ENCODE assay signal across 31 cellular contexts in genomic region chr1:115130786-115131185, GRCh38.
"Had no signal": no experiment of that assay in that cellular context is flagged by ENCODE, and none has a peak within 500 bp of the region (broad histone marks: within the 10 kb centered on the region; RNA-seq: fewer than 3 reads in every experiment).

No MANE protein-coding gene starts in this region.

- H3K4me3 Mint-ChIP-seq: activated CD4-positive, alpha-beta memory T cell treated with anti-CD3 and anti-CD28 coated beads, Interleukin-2, amount 10 ng/mL, durations not matched to agents 7 days and 5 days; activated CD8-positive, alpha-beta memory T cell treated with anti-CD3 and anti-CD28 coated beads, Interleukin-2, amount 10 ng/mL, durations not matched to agents 7 days and 5 days; activated naive CD8-positive, alpha-beta T cell treated with anti-CD3 and anti-CD28 coated beads for 36 hours; IgD-negative memory B cell had no signal

- H3K27me3 ChIP-seq: body of pancreas, breast epithelium, SJCRH30 had no signal

- H3K36me3 Mint-ChIP-seq: activated CD8-positive, alpha-beta memory T cell treated with anti-CD3 and anti-CD28 coated beads, Interleukin-2, amount 10 ng/mL, durations not matched to agents 7 days and 5 days; activated naive CD8-positive, alpha-beta T cell treated with anti-CD3 and anti-CD28 coated beads for 36 hours; IgD-negative memory B cell had no signal

- H3K4me1 ChIP-seq: body of pancreas, breast epithelium had no signal

- H3K9me3 ChIP-seq: body of pancreas, breast epithelium, SJCRH30 had no signal

- DNase-seq: activated CD4-positive, alpha-beta memory T cell treated with anti-CD3 and anti-CD28 coated beads, Interleukin-2, amount 10 ng/mL, durations not matched to agents 7 days and 5 days; activated CD4-positive, alpha-beta T cell treated with anti-CD3 and anti-CD28 coated beads for 1 hour; activated CD4-positive, alpha-beta T cell treated with anti-CD3 and anti-CD28 coated beads for 48 hours; activated CD4-positive, CD25-positive, alpha-beta regulatory T cell; activated CD8-positive, alpha-beta memory T cell treated with anti-CD3 and anti-CD28 coated beads for 24 hours; activated CD8-positive, alpha-beta memory T cell treated with anti-CD3 and anti-CD28 coated beads, Interleukin-2, amount 10 ng/mL, durations not matched to agents 7 days and 5 days; activated CD8-positive, alpha-beta memory T cell treated with anti-CD3 and anti-CD28 coated beads, Interleukin-2, amount 50 U/mL, for 48 hours; activated effector memory CD4-positive, alpha-beta T cell treated with anti-CD3 and anti-CD28 coated beads, Interleukin-2, amount 50 U/mL, for 16 hours; activated naive CD4-positive, alpha-beta T cell; activated naive CD4-positive, alpha-beta T cell treated with anti-CD3 and anti-CD28 coated beads, Interleukin-2, amount 50 U/mL, for 16 hours; activated naive CD8-positive, alpha-beta T cell treated with anti-CD3 and anti-CD28 coated beads for 36 hours; activated T-cell treated with anti-CD3 and anti-CD28 coated beads, Interleukin-2, amount 50 U/mL, for 48 hours; amniotic stem cell; body of pancreas; Karpas-422; KBM-7; NCI-H1436 treated with DMSO at 0.1 percent for 48 hours; NCI-H1694 treated with DMSO at 0.1 percent for 48 hours; NCI-H2029; NCI-H345; NCI-H524 treated with DMSO at 0.1 percent for 48 hours; NK-92 treated with Interleukin-12 subunit alpha and Interleukin-12 subunit beta, amount 100 ng/mL, for 24 hours; PC-9; SHP77; SJCRH30; T1000; WERI-Rb-1 had no signal

- H3K4me1 Mint-ChIP-seq: activated CD4-positive, alpha-beta memory T cell treated with anti-CD3 and anti-CD28 coated beads, Interleukin-2, amount 10 ng/mL, durations not matched to agents 7 days and 5 days; activated CD8-positive, alpha-beta memory T cell treated with anti-CD3 and anti-CD28 coated beads, Interleukin-2, amount 10 ng/mL, durations not matched to agents 7 days and 5 days; activated naive CD8-positive, alpha-beta T cell treated with anti-CD3 and anti-CD28 coated beads for 36 hours; IgD-negative memory B cell had no signal

- H3K4me3 ChIP-seq: body of pancreas, breast epithelium, PC-9, SJCRH30, SK-N-MC had no signal

- H3K27ac ChIP-seq: body of pancreas, breast epithelium, PC-9, SJCRH30, SK-N-MC, WERI-Rb-1 had no signal

- FAIRE-seq: astrocyte had no signal

- H3K36me3 ChIP-seq: breast epithelium, SJCRH30, WERI-Rb-1 had no signal

- H3K27me3 Mint-ChIP-seq: activated naive CD8-positive, alpha-beta T cell treated with anti-CD3 and anti-CD28 coated beads for 36 hours; IgD-negative memory B cell had no signal

- ATAC-seq: activated CD8-positive, alpha-beta memory T cell treated with anti-CD3 and anti-CD28 coated beads, Interleukin-2, amount 10 ng/mL, durations not matched to agents 7 days and 5 days; body of pancreas had no signal

- H3K27ac Mint-ChIP-seq: activated CD4-positive, alpha-beta memory T cell treated with anti-CD3 and anti-CD28 coated beads, Interleukin-2, amount 10 ng/mL, durations not matched to agents 7 days and 5 days; activated CD8-positive, alpha-beta memory T cell treated with anti-CD3 and anti-CD28 coated beads, Interleukin-2, amount 10 ng/mL, durations not matched to agents 7 days and 5 days; activated naive CD8-positive, alpha-beta T cell treated with anti-CD3 and anti-CD28 coated beads for 36 hours; IgD-negative memory B cell had no signal

- H3K9me3 Mint-ChIP-seq: activated CD4-positive, alpha-beta memory T cell treated with anti-CD3 and anti-CD28 coated beads, Interleukin-2, amount 10 ng/mL, durations not matched to agents 7 days and 5 days; activated naive CD8-positive, alpha-beta T cell treated with anti-CD3 and anti-CD28 coated beads for 36 hours; IgD-negative memory B cell had no signal
